Comparison of ENCODE assay signal across 14 cellular contexts in the genomic region with DNA sequence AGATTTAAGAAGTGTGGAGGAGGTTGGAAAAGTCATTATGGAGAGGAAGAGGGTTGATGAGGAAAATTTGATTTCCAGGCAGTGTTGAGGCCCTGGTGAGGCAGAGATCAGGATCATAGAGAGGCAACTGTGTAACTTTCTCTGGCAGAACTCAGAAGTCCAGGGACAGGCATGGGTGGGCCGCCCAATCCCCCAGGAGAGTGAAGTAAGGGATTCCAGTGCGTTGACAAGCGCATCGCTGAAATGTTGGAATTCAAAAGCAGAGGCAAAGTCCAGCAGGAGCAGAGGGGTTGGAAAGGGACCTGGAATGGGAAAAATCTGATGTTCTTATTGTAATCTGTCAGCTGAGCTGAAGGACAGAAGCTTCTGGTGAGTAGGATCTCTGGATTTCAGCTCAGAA.
DNase-seq lines count a peak whose midpoint lies in the region; ATAC-seq and TF ChIP-seq lines count a peak whose summit lies in the region.
"Had no signal": no experiment of that assay in that cellular context is flagged by ENCODE, and none has a peak within 500 bp of the region (broad histone marks: within the 10 kb centered on the region; RNA-seq: fewer than 3 reads in every experiment).

No MANE protein-coding gene starts in this region.

- H3K4me3 ChIP-seq in left ventricle myocardium inferior (no peak overlapping the region), osteoblast (ENCODE audit: insufficient read depth, low read length) (no peak overlapping the region), tibial nerve (no peak overlapping the region)
- H3K4me3 ChIP-seq: sigmoid colon had no signal

- peaks cover 11% of the 10 kb centered on the region for H3K9me3 Mint-ChIP-seq in activated naive CD8-positive, alpha-beta T cell treated with anti-CD3 and anti-CD28 coated beads for 36 hours
- H3K9me3 Mint-ChIP-seq in naive B cell: peaks cover 0 to 7% (median 2%) of the 10 kb centered on the region in 7 donors

- peak overlapping the region; percentile 89 for H3K27ac Mint-ChIP-seq in activated naive CD8-positive, alpha-beta T cell treated with anti-CD3 and anti-CD28 coated beads for 36 hours
- peak overlapping the region; percentile 73 to 95 (median 90) for H3K27ac Mint-ChIP-seq in naive B cell

- H3K9me3 ChIP-seq in left ventricle myocardium inferior (replicated peaks) (peaks cover 5% of the 10 kb centered on the region), osteoblast (ENCODE audit: low read depth, low read length) (no peaks in the 10 kb centered on the region), tibial nerve (no peaks in the 10 kb centered on the region)
- H3K9me3 ChIP-seq: sigmoid colon had no signal

- DNase-seq in left ventricle myocardium superior: no peak
- no peak for DNase-seq in left ventricle myocardium inferior
- DNase-seq in activated naive CD8-positive, alpha-beta T cell treated with anti-CD3 and anti-CD28 coated beads for 36 hours: no peak
- no peak for DNase-seq in naive B cell
- no peak for DNase-seq in osteoblast (ENCODE audit: insufficient read length, low spot score, missing footprints)
- DNase-seq in tibial nerve (ENCODE audit: low spot score in 2 of 2): no peak
- no peak for DNase-seq in activated effector memory CD4-positive, alpha-beta T cell treated with Interleukin-2 at 50 U/mL for 16 hours
- DNase-seq: amygdala, mammary epithelial cell, NCI-H2081, NCI-H526 treated with DMSO at 0.1 percent for 48 hours, OCI-M1, sigmoid colon had no signal

- peaks cover 71% of the 10 kb centered on the region for H3K79me2 ChIP-seq in osteoblast (ENCODE audit: insufficient read depth, low read length)

- no peak overlapping the region for H3K27ac ChIP-seq in left ventricle myocardium inferior (replicated peaks)
- H3K27ac ChIP-seq in osteoblast (ENCODE audit: low read depth, low read length): no peak overlapping the region
- H3K27ac ChIP-seq in tibial nerve: no peak overlapping the region
- H3K27ac ChIP-seq: sigmoid colon had no signal

- H3K27me3 Mint-ChIP-seq in activated naive CD8-positive, alpha-beta T cell treated with anti-CD3 and anti-CD28 coated beads for 36 hours: no peaks in the 10 kb centered on the region
- no peaks in the 10 kb centered on the region for H3K27me3 Mint-ChIP-seq in naive B cell

- H3K36me3 Mint-ChIP-seq in activated naive CD8-positive, alpha-beta T cell treated with anti-CD3 and anti-CD28 coated beads for 36 hours: peaks cover 64% of the 10 kb centered on the region
- peaks cover 16 to 38% of the 10 kb centered on the region in 2 donors for H3K36me3 Mint-ChIP-seq in naive B cell

- no peak for TF ChIP-seq POLR2A in tibial nerve (IDR thresholded peaks at IDR 0.05)

- H3K36me3 ChIP-seq in left ventricle myocardium inferior: no peaks in the 10 kb centered on the region
- no peaks in the 10 kb centered on the region for H3K36me3 ChIP-seq in osteoblast (ENCODE audit: insufficient read depth, low read length)
- H3K36me3 ChIP-seq in tibial nerve: peaks cover 0 to 14% (median 0%) of the 10 kb centered on the region in 3 donors

- peak; percentile 51 for ATAC-seq in left ventricle myocardium superior
- ATAC-seq in naive B cell (ENCODE audit: low read depth in 2 of 2): no peak
- no peak for ATAC-seq in GM21529 (IDR thresholded peaks at IDR 0.05; ENCODE audit: unreplicated experiment)

- intact Hi-C loops in left ventricle myocardium superior (cut with micrococcal nuclease) (no loop called here), left ventricle myocardium inferior (cut with micrococcal nuclease) (no loop called here)

- no peak for TF ChIP-seq CTCF in left ventricle myocardium inferior (IDR thresholded peaks at IDR 0.05; ENCODE audit: borderline replicate concordance)
- TF ChIP-seq CTCF in osteoblast (IDR thresholded peaks at IDR 0.05; ENCODE audit: extremely low read depth, low read depth, low read length): no peak
- TF ChIP-seq CTCF in tibial nerve (IDR thresholded peaks at IDR 0.05): no peak

- TF ChIP-seq EP300 in tibial nerve (IDR thresholded peaks at IDR 0.05): no peak

- peak overlapping the region; percentile 46 for H3K4me3 Mint-ChIP-seq in activated naive CD8-positive, alpha-beta T cell treated with anti-CD3 and anti-CD28 coated beads for 36 hours
- no peak overlapping the region for H3K4me3 Mint-ChIP-seq in naive B cell

- H3K4me1 ChIP-seq in left ventricle myocardium inferior (peaks cover 3% of the 10 kb centered on the region), osteoblast (ENCODE audit: insufficient read depth, low read length) (peaks cover 20% of the 10 kb centered on the region), tibial nerve (peaks cover 0 to 24% (median 6%) of the 10 kb centered on the region in 4 donors)

- H3K27me3 ChIP-seq in left ventricle myocardium inferior (ENCODE audit: low read depth) (no peaks in the 10 kb centered on the region), osteoblast (ENCODE audit: insufficient read depth, low read length) (no peaks in the 10 kb centered on the region), tibial nerve (no peaks in the 10 kb centered on the region)
- H3K27me3 ChIP-seq: sigmoid colon had no signal

- H2AFZ ChIP-seq in osteoblast (ENCODE audit: low read length): no peak overlapping the region

- H3K4me1 Mint-ChIP-seq in activated naive CD8-positive, alpha-beta T cell treated with anti-CD3 and anti-CD28 coated beads for 36 hours: peaks cover 82% of the 10 kb centered on the region
- peaks cover 74 to 92% (median 86%) of the 10 kb centered on the region in 3 donors for H3K4me1 Mint-ChIP-seq in naive B cell

- 88 to 89% methylated on average over 4 of the region's 4 CpGs for WGBS in tibial nerve, 2 donors

- no peaks in the 10 kb centered on the region for H4K20me1 ChIP-seq in osteoblast (ENCODE audit: insufficient read depth, low read length)

- H3K4me2 ChIP-seq in osteoblast (ENCODE audit: insufficient read depth, low read length): no peak overlapping the region
